ENCODE assay signal across 13 cellular contexts in the genomic region with DNA sequence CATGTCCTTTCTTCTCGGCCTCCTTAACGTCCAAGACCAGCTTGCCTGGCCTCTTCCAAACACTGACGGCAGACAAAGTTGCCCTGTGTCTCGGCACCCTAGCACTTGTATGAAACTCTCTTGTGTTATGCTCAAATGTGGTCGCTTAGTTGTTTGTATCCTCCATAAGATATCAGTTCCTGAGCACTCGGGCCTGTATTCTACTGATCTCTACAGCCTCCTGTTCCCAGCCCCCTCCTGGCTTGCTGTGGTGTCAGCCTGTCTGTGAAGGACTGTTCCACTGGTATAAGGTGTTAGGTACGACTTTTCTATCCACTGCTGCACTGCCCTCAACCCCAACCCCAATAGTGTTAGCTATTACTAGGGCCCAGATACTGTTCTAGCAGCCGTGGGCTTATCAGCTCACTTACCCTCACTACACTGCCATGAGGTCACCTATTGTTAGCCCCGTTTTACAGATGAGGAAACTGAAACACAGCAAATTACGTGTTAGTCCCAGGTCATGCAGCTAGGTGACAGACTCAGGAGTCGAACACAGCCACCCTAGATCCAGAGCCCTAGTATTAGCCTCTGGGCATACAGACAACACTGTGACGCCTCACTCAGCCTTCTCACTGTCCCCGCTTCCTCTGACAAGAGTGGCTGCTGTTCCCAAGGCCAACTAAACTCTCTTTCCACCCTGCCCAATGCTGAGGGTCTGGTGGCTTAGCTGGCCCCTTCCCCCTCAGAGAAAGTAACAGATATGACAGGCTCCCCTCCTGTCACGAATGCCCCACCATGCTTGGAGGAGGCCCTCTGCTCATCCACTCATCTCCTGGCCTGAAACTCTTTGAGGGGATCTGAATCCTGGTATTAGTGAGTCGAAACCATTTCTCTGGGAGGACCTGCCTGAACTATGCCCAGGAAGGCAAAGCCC. TPM values are rescaled to one million over a fixed set of nuclear protein-coding genes. Genes with fewer than 3 reads are reported as not detected.
DNase-seq lines count a peak whose midpoint lies in the region; ATAC-seq and TF ChIP-seq lines count a peak whose summit lies in the region.
"Had no signal": no experiment of that assay in that cellular context is flagged by ENCODE, and none has a peak within 500 bp of the region (broad histone marks: within the 10 kb centered on the region; RNA-seq: fewer than 3 reads in every experiment).

No MANE protein-coding gene starts in this region.

- H4K20me1 ChIP-seq in hepatocyte (ENCODE audit: insufficient read depth, poor library complexity, severe bottlenecking) = no peaks in the 10 kb centered on the region

- H3K9me3 Mint-ChIP-seq in CD8-positive, alpha-beta T cell = no peaks in the 10 kb centered on the region
- no peaks in the 10 kb centered on the region for H3K9me3 Mint-ChIP-seq in activated CD4-positive, alpha-beta memory T cell treated with anti-CD3 and anti-CD28 coated beads, Interleukin-2, amount 10 ng/mL, durations not matched to agents 7 days and 5 days

- H3K79me2 ChIP-seq in hepatocyte = no peaks in the 10 kb centered on the region

- H2AFZ ChIP-seq in hepatocyte = no peak overlapping the region

- 82% methylated on average over 15 of the region's 15 CpGs for WGBS in hepatocyte (ENCODE audit: low lambda C conversion rate, missing lambda C conversion rate)
- 91% methylated on average over 15 of the region's 15 CpGs for WGBS in prostate gland

- H3K27me3 Mint-ChIP-seq in CD8-positive, alpha-beta T cell (ENCODE audit: low read depth) = no peaks in the 10 kb centered on the region
- H3K27me3 Mint-ChIP-seq in activated CD4-positive, alpha-beta memory T cell treated with anti-CD3 and anti-CD28 coated beads, Interleukin-2, amount 10 ng/mL, durations not matched to agents 7 days and 5 days = peaks cover 4% of the 10 kb centered on the region

- H3K27me3 ChIP-seq in CD8-positive, alpha-beta T cell (ENCODE audit: insufficient read depth, low read length) = no peaks in the 10 kb centered on the region
- H3K27me3 ChIP-seq in hepatocyte = no peaks in the 10 kb centered on the region
- H3K27me3 ChIP-seq in prostate gland (replicated peaks; ENCODE audit: insufficient read depth) = no peaks in the 10 kb centered on the region

- no peaks in the 10 kb centered on the region for H3K9me2 ChIP-seq in hepatocyte (replicated peaks; ENCODE audit: insufficient read depth)

- ATAC-seq in CD8-positive, alpha-beta T cell = peak; percentile 54
- peak; percentile 19 for ATAC-seq in GM21390 (IDR thresholded peaks at IDR 0.05; ENCODE audit: unreplicated experiment)
- peak; percentile 9 for ATAC-seq in mucosa of descending colon

- no peak overlapping the region for H3K4me2 ChIP-seq in hepatocyte

- TF ChIP-seq CTCF in CD8-positive, alpha-beta T cell (IDR thresholded peaks at IDR 0.05) = no peak
- no peak for TF ChIP-seq CTCF in mucosa of descending colon (IDR thresholded peaks at IDR 0.05)
- no peak for TF ChIP-seq CTCF in hepatocyte (IDR thresholded peaks at IDR 0.05; ENCODE audit: poor library complexity)
- no peak for TF ChIP-seq CTCF in prostate gland (IDR thresholded peaks at IDR 0.05)

- peaks cover 53% of the 10 kb centered on the region for H3K4me1 Mint-ChIP-seq in CD8-positive, alpha-beta T cell (ENCODE audit: low read depth)
- H3K4me1 Mint-ChIP-seq in activated CD4-positive, alpha-beta memory T cell treated with anti-CD3 and anti-CD28 coated beads, Interleukin-2, amount 10 ng/mL, durations not matched to agents 7 days and 5 days = peaks cover 59% of the 10 kb centered on the region

- H3K36me3 ChIP-seq in CD8-positive, alpha-beta T cell (ENCODE audit: insufficient read depth, low read length) = no peaks in the 10 kb centered on the region
- H3K36me3 ChIP-seq in mucosa of descending colon (ENCODE audit: low read depth) (no peaks in the 10 kb centered on the region), hepatocyte (replicated peaks; ENCODE audit: insufficient read depth, low read depth) (no peaks in the 10 kb centered on the region), prostate gland (no peaks in the 10 kb centered on the region)

- peak overlapping the region; percentile 94 for H3K27ac Mint-ChIP-seq in CD8-positive, alpha-beta T cell
- peak overlapping the region; percentile 94 for H3K27ac Mint-ChIP-seq in activated CD4-positive, alpha-beta memory T cell treated with anti-CD3 and anti-CD28 coated beads, Interleukin-2, amount 10 ng/mL, durations not matched to agents 7 days and 5 days

- intact Hi-C loops in CD8-positive, alpha-beta T cell (cut with DNase I, micrococcal nuclease) = no loop called here
- intact Hi-C loops in mucosa of descending colon (cut with DNase I, micrococcal nuclease) (no loop called here), prostate gland (cut with DNase I) (no loop called here)

- H3K4me1 ChIP-seq in CD8-positive, alpha-beta T cell (ENCODE audit: insufficient read depth, low read length) = peaks cover 46% of the 10 kb centered on the region
- H3K4me1 ChIP-seq in mucosa of descending colon (ENCODE audit: low read depth) (peaks cover 7% of the 10 kb centered on the region), hepatocyte (ENCODE audit: insufficient read depth) (no peaks in the 10 kb centered on the region), prostate gland (replicated peaks) (peaks cover 12% of the 10 kb centered on the region)

- H3K4me3 Mint-ChIP-seq in CD8-positive, alpha-beta T cell = peak overlapping the region; percentile 69
- peak overlapping the region; percentile 57 for H3K4me3 Mint-ChIP-seq in activated CD4-positive, alpha-beta memory T cell treated with anti-CD3 and anti-CD28 coated beads, Interleukin-2, amount 10 ng/mL, durations not matched to agents 7 days and 5 days

- POLR2A ChIA-PET in CD8-positive, alpha-beta T cell (lab: Charles Lee) = interaction anchor here (1.0 to 3.0 kb wide), 4 partner anchors 23 to 97 kb away, joined by 3 to 23 read pairs (median 4); a partner anchor contains a TSS
- POLR2A ChIA-PET in activated CD4-positive, alpha-beta memory T cell treated with anti-CD3 and anti-CD28 coated beads, Interleukin-2, amount 10 ng/mL, durations not matched to agents 7 days and 5 days (lab: Charles Lee) = interaction anchor here (1.0 to 7.3 kb wide), 9 partner anchors 11 to 308 kb away, joined by 3 to 71 read pairs (median 6); a partner anchor contains a TSS

- TF ChIP-seq POLR2A in prostate gland (IDR thresholded peaks at IDR 0.05) = no peak

- CTCF ChIA-PET in CD8-positive, alpha-beta T cell (lab: Charles Lee) = interaction anchor here (0.6 to 7.1 kb wide), 10 partner anchors 8 to 169 kb away, joined by 3 to 74 read pairs (median 4); no protein-coding TSS in a partner anchor
- CTCF ChIA-PET in activated CD4-positive, alpha-beta memory T cell treated with anti-CD3 and anti-CD28 coated beads, Interleukin-2, amount 10 ng/mL, durations not matched to agents 7 days and 5 days (lab: Charles Lee) = interaction anchor here (0.6 to 4.8 kb wide), 6 partner anchors 8 to 706 kb away, joined by 3 to 22 read pairs (median 10); no protein-coding TSS in a partner anchor

- H3K27ac ChIP-seq in CD8-positive, alpha-beta T cell (ENCODE audit: low read depth, low read length) = peak overlapping the region; percentile 9
- H3K27ac ChIP-seq in hepatocyte = no peak overlapping the region
- H3K27ac ChIP-seq in prostate gland = no peak overlapping the region

- peak in 3 of 7 experiments; percentile 13 to 33 (median 31) for DNase-seq in CD8-positive, alpha-beta T cell
- DNase-seq in activated CD4-positive, alpha-beta memory T cell treated with anti-CD3 and anti-CD28 coated beads, Interleukin-2, amount 10 ng/mL, durations not matched to agents 7 days and 5 days = peak; percentile 27
- no peak for DNase-seq in mucosa of descending colon
- DNase-seq in hepatocyte (ENCODE audit: low spot score) = no peak
- DNase-seq in GOT3 (lab: John Stamatoyannopoulos, UW) = no peak
- DNase-seq in prostate gland (ENCODE audit: low spot score) = no peak
- no peak for DNase-seq in SHP77 (lab: John Stamatoyannopoulos, UW)
- DNase-seq: cortex of kidney, DMS 273 treated with DMSO at 0.1 percent for 48 hours, glutamatergic neuron, NCI-H446 treated with DMSO at 0.1 percent for 48 hours, retina had no signal

- H3K4me3 ChIP-seq in CD8-positive, alpha-beta T cell (ENCODE audit: low read depth, low read length) = peak overlapping the region; percentile 35
- H3K4me3 ChIP-seq in mucosa of descending colon (no peak overlapping the region), hepatocyte (no peak overlapping the region), prostate gland (no peak overlapping the region)

- no peaks in the 10 kb centered on the region for H3K36me3 Mint-ChIP-seq in CD8-positive, alpha-beta T cell
- no peaks in the 10 kb centered on the region for H3K36me3 Mint-ChIP-seq in activated CD4-positive, alpha-beta memory T cell treated with anti-CD3 and anti-CD28 coated beads, Interleukin-2, amount 10 ng/mL, durations not matched to agents 7 days and 5 days (ENCODE audit: low read depth)

- no peaks in the 10 kb centered on the region for H3K9me3 ChIP-seq in CD8-positive, alpha-beta T cell (ENCODE audit: low read length)
- H3K9me3 ChIP-seq in mucosa of descending colon = no peaks in the 10 kb centered on the region
- H3K9me3 ChIP-seq in hepatocyte (ENCODE audit: low read depth) = no peaks in the 10 kb centered on the region
- H3K9me3 ChIP-seq in prostate gland = no peaks in the 10 kb centered on the region

RNA-seq across cellular contexts. Expression of a gene that starts 25.6 kb away (rescaled TPM):
- total RNA-seq in CD8-positive, alpha-beta T cell = 10 to 100 TPM; 28.1 to 28.6 TPM
- total RNA-seq in activated CD4-positive, alpha-beta memory T cell treated with anti-CD3 and anti-CD28 coated beads, Interleukin-2, amount 10 ng/mL, durations not matched to agents 7 days and 5 days = 10 to 100 TPM; 37.7 to 42.6 TPM
- total RNA-seq in mucosa of descending colon (100 to 1,000 TPM in 1 of 3 donors, 10 to 100 TPM in 2; 44.4 to 117 (median 46.9) TPM), hepatocyte (46.2 and 55.6 TPM in 2 replicates), prostate gland (10 to 100 TPM; 59.7 to 88.5 TPM)
- 18.5 and 23.0 TPM in 2 replicates for polyA plus RNA-seq in hepatocyte

RNA-seq across cellular contexts. Expression of a gene that starts 27.1 kb away (rescaled TPM):
- 10 to 100 TPM; 26.3 to 27.0 TPM for total RNA-seq in CD8-positive, alpha-beta T cell
- 100 to 1,000 TPM; 103 to 105 TPM for total RNA-seq in activated CD4-positive, alpha-beta memory T cell treated with anti-CD3 and anti-CD28 coated beads, Interleukin-2, amount 10 ng/mL, durations not matched to agents 7 days and 5 days
- total RNA-seq in mucosa of descending colon = 100 to 1,000 TPM; 173 to 227 (median 216) TPM
- total RNA-seq in hepatocyte = 114 and 141 TPM in 2 replicates
- polyA plus RNA-seq in hepatocyte = 168 and 171 TPM in 2 replicates
- total RNA-seq in prostate gland = 100 to 1,000 TPM; 105 to 135 TPM
